ENCODE assay signal across 8 cellular contexts in the genomic region with DNA sequence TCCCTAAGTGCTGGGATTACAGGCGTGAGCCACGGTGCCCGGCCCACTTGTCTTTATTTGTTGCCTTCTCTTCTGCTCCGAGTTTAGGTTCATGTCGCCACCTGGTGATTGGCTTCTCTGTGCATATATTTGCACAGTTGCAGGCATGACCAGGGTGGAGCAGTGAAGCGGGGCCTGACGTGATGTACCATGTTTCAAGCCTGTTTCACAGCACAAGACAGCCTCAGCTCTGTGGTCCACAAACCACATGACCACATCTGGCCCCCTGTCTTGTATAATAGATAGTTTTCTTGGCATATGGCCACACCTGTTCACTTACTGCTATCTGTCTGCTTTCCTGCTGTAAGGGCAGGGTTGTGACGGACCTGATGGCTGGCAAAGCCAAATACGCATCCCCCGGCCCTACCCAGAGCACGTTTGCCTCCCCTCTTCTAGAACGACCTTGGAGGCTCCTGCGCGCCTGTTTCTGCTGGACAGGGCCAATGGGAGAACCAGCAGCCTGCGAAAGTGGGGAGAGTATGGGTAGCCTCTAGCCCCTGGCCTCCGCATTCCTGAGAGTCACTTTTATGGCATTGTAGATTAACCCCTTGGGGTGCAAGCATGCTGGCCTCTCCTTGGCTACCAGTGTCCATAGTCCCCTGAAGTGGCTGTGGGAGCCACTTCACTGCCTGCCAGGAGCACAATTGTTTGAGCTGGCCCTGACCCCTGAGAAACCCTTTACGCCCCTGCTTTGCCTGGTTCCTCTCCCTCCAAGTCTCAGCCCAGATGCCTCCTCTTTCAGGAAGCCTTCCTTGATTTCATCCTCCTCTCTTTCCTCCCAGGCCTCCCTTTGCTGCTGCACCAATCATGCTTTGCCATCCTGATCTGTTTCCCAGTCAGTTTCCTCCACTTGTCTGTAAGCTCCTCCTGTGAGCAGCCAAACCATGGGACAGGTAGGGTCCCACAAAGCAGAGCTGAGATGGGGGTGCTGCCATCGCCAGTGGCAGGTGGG. TPM values are rescaled to one million over a fixed set of nuclear protein-coding genes. Genes with fewer than 3 reads are reported as not detected.
DNase-seq lines count a peak whose midpoint lies in the region; ATAC-seq, FAIRE-seq and TF ChIP-seq lines count a peak whose summit lies in the region.

No MANE protein-coding gene starts in this region.

- peak; percentile 73 for FAIRE-seq in islet of Langerhans (lab: Jason Lieb, UNC)

- H3K9me3 ChIP-seq in ascending aorta, result no peaks in the 10 kb centered on the region

- peak in 1 of 3 experiments; percentile 22 for TF ChIP-seq CTCF in ascending aorta (IDR thresholded peaks at IDR 0.05)

- ATAC-seq in GM18907 (IDR thresholded peaks at IDR 0.05; ENCODE audit: unreplicated experiment) (peak; percentile 87), HG03039 (IDR thresholded peaks at IDR 0.05; ENCODE audit: unreplicated experiment) (peak; percentile 72)

- intact Hi-C loops in ascending aorta (cut with DNase I), result no loop called here

- peak overlapping the region in 1 of 2 donors; percentile 74 for H3K27ac ChIP-seq in ascending aorta

- H3K4me3 ChIP-seq in ascending aorta, result no peak overlapping the region

- H3K27me3 ChIP-seq in ascending aorta, result no peaks in the 10 kb centered on the region

- H3K36me3 ChIP-seq in ascending aorta, result no peaks in the 10 kb centered on the region

- DNase-seq in DMS153 treated with DMSO at 0.1 percent for 48 hours (lab: John Stamatoyannopoulos, UW; ENCODE audit: unreplicated experiment), result peak; percentile 20
- DNase-seq in NCI-H2081 (lab: John Stamatoyannopoulos, UW), result peak; percentile 74 to 83
- DNase-seq in activated CD4-positive, alpha-beta T cell treated with anti-CD3 and anti-CD28 coated beads, Interleukin-2, amount 50 U/mL, for 48 hours, result peak; percentile 8 to 25
- no peak for DNase-seq in ascending aorta (ENCODE audit: low spot score in 2 of 2)
- DNase-seq in globus pallidus (ENCODE audit: low spot score), result no peak

- H3K4me1 ChIP-seq in ascending aorta, result peaks cover 9 to 20% of the 10 kb centered on the region in 2 donors

RNA-seq across cellular contexts. Expression of gene SH3TC1, which starts 6.0 kb away (rescaled TPM):
- 64.5 TPM for total RNA-seq in ascending aorta

RNA-seq across cellular contexts. Expression of gene ABLIM2, which starts 34.4 kb away (rescaled TPM):
- total RNA-seq in ascending aorta, result 30.8 TPM

Comparison
In these comparisons a context has a peak if more than half of its experiments do, and no peak if none do; other contexts are left out.
1. DNase-seq: peak in DMS153 treated with DMSO at 0.1 percent for 48 hours (single experiment), NCI-H2081 (2 of 2) and activated CD4-positive, alpha-beta T cell treated with anti-CD3 and anti-CD28 coated beads, Interleukin-2, amount 50 U/mL, for 48 hours (2 of 2); none in ascending aorta (0 of 2) and globus pallidus (single experiment).